10 cellular contexts compared by ENCODE assay signal in genomic region chr12:42426733-42427132, GRCh38.
DNase-seq lines count a peak whose midpoint lies in the region; ATAC-seq and TF ChIP-seq lines count a peak whose summit lies in the region.
"Had no signal": no experiment of that assay in that cellular context is flagged by ENCODE, and none has a peak within 500 bp of the region (broad histone marks: within the 10 kb centered on the region; RNA-seq: fewer than 3 reads in every experiment).

No MANE protein-coding gene starts in this region.

- peak; percentile 1 for DNase-seq in activated T-cell treated with anti-CD3 and anti-CD28 coated beads for 48 hours (ENCODE audit: low read depth)
- no peak for DNase-seq in activated T-cell treated with anti-CD3 and anti-CD28 coated beads, Interleukin-2, amount 50 U/mL, for 1 hour
- peak; percentile 44 for DNase-seq in NB4 (ENCODE audit: low read depth)
- peak; percentile 80 for DNase-seq in endodermal cell
- DNase-seq in non-pigmented ciliary epithelial cell (ENCODE audit: low read depth), result peak; percentile 70
- no peak for DNase-seq in epidermal melanocyte (ENCODE audit: insufficient read length, low spot score)
- DNase-seq in Peyer's patch, result no peak
- DNase-seq: BE2C had no signal

- no peak for TF ChIP-seq CTCF in NB4 (IDR thresholded peaks at IDR 0.05; ENCODE audit: low read depth, low read length)
- no peak for TF ChIP-seq CTCF in endodermal cell (conservative IDR thresholded peaks at IDR 0.05)
- TF ChIP-seq CTCF in Peyer's patch (IDR thresholded peaks at IDR 0.05), result no peak

- H3K4me1 ChIP-seq in endodermal cell (ENCODE audit: control insufficient read depth, insufficient read depth, low read length) (peaks cover 4% of the 10 kb centered on the region), Peyer's patch (no peaks in the 10 kb centered on the region)
- H3K4me1 ChIP-seq: BE2C had no signal

- H3K4me3 ChIP-seq in NB4 (ENCODE audit: low read depth, low read length) (no peak overlapping the region), endodermal cell (ENCODE audit: low read length) (no peak overlapping the region), Peyer's patch (no peak overlapping the region)

- H3K27ac Mint-ChIP-seq in endodermal cell, result peak overlapping the region; percentile 56

- no peak for ATAC-seq in GM18873 (IDR thresholded peaks at IDR 0.05; ENCODE audit: low FRiP score, unreplicated experiment)

- no peaks in the 10 kb centered on the region for H3K9me3 Mint-ChIP-seq in endodermal cell
- H3K9me3 Mint-ChIP-seq: memory B cell had no signal

- H3K9ac ChIP-seq in endodermal cell (ENCODE audit: extremely low read depth, low read length, poor library complexity, severe bottlenecking), result no peak overlapping the region

- H3K27ac ChIP-seq in endodermal cell (ENCODE audit: low read depth, low read length) (no peak overlapping the region), Peyer's patch (no peak overlapping the region)

- H3K27me3 ChIP-seq in endodermal cell (ENCODE audit: control insufficient read depth, insufficient read depth, low read length, poor library complexity, severe bottlenecking) (no peaks in the 10 kb centered on the region), Peyer's patch (no peaks in the 10 kb centered on the region)
- H3K27me3 ChIP-seq: BE2C had no signal

- H3K4me3 Mint-ChIP-seq in endodermal cell, result no peak overlapping the region
- H3K4me3 Mint-ChIP-seq: memory B cell had no signal

- no peak for TF ChIP-seq POLR2A in NB4 (IDR thresholded peaks at IDR 0.05; ENCODE audit: extremely low read depth, insufficient read length)
- TF ChIP-seq POLR2A in Peyer's patch (IDR thresholded peaks at IDR 0.05), result no peak

- peaks cover 13% of the 10 kb centered on the region for H3K4me1 Mint-ChIP-seq in endodermal cell

- H3K36me3 ChIP-seq in endodermal cell (ENCODE audit: control insufficient read depth, insufficient read depth, low read length) (peaks cover 25% of the 10 kb centered on the region), Peyer's patch (no peaks in the 10 kb centered on the region)
- H3K36me3 ChIP-seq: BE2C had no signal

- 70 to 75% methylated on average over 2 to 6 of the region's 6 CpGs for WGBS in endodermal cell (ENCODE audit: insufficient coverage in 1 of 2, insufficient read length in 1 of 2), 2 experiments

- peaks cover 33% of the 10 kb centered on the region for H3K36me3 Mint-ChIP-seq in endodermal cell (ENCODE audit: low read depth)

- H3K9me3 ChIP-seq in endodermal cell (ENCODE audit: control insufficient read depth, low read length) (no peaks in the 10 kb centered on the region), Peyer's patch (no peaks in the 10 kb centered on the region)
- H3K9me3 ChIP-seq: BE2C had no signal

- H3K27me3 Mint-ChIP-seq in endodermal cell (ENCODE audit: insufficient read depth), result no peaks in the 10 kb centered on the region
- H3K27me3 Mint-ChIP-seq: memory B cell had no signal

Comparison
In these comparisons a context has a peak if more than half of its experiments do, and no peak if none do; other contexts are left out.
1. DNase-seq: peak in activated T-cell treated with anti-CD3 and anti-CD28 coated beads for 48 hours (single experiment), NB4 (single experiment), endodermal cell (single experiment) and non-pigmented ciliary epithelial cell (single experiment); none in activated T-cell treated with anti-CD3 and anti-CD28 coated beads, Interleukin-2, amount 50 U/mL, for 1 hour (single experiment), epidermal melanocyte (single experiment) and Peyer's patch (0 of 3).